In genomic region chr7:23811540-23811939, GRCh38 we compare ENCODE assay signal across 11 cellular contexts.
A peak's percentile ranks its signal among the peaks of the same experiment; 100 is the strongest.
DNase-seq lines count a peak whose midpoint lies in the region; ATAC-seq and TF ChIP-seq lines count a peak whose summit lies in the region.
"Had no signal": no experiment of that assay in that cellular context is flagged by ENCODE, and none has a peak within 500 bp of the region (broad histone marks: within the 10 kb centered on the region; RNA-seq: fewer than 3 reads in every experiment).

No MANE protein-coding gene starts in this region.

- no peak for TF ChIP-seq EP300 in esophagus muscularis mucosa (IDR thresholded peaks at IDR 0.05)

- WGBS in heart right ventricle, 2 donors, result 92 to 93% methylated on average over 1 of the region's 1 CpG
- WGBS in esophagus muscularis mucosa, result 100% methylated on average over 1 of the region's 1 CpG

- H3K4me3 ChIP-seq in left ventricle myocardium inferior, result no peak overlapping the region
- no peak overlapping the region for H3K4me3 ChIP-seq in heart right ventricle
- no peak overlapping the region for H3K4me3 ChIP-seq in OCI-LY1 (ENCODE audit: low read depth, low read length, poor library complexity, severe bottlenecking)
- no peak overlapping the region for H3K4me3 ChIP-seq in esophagus muscularis mucosa
- H3K4me3 ChIP-seq in dorsolateral prefrontal cortex, result no peak overlapping the region
- H3K4me3 ChIP-seq: BLaER1 treated with 17β-estradiol and CSF1 and Interleukin-3, amounts not matched to agents 10 nM and 100 nM had no signal

- H3K27ac ChIP-seq in left ventricle myocardium inferior (replicated peaks), result no peak overlapping the region
- H3K27ac ChIP-seq in heart right ventricle, result no peak overlapping the region
- H3K27ac ChIP-seq in OCI-LY1 (ENCODE audit: low read depth, low read length, poor library complexity, severe bottlenecking), result no peak overlapping the region
- H3K27ac ChIP-seq in esophagus muscularis mucosa (replicated peaks in 1 of 4), result no peak overlapping the region
- no peak overlapping the region for H3K27ac ChIP-seq in dorsolateral prefrontal cortex
- H3K27ac ChIP-seq: BLaER1 treated with 17β-estradiol and CSF1 and Interleukin-3, amounts not matched to agents 10 nM and 100 nM had no signal

- H3K9me2 ChIP-seq in OCI-LY1 (ENCODE audit: low read depth, low read length), result no peaks in the 10 kb centered on the region

- no peak overlapping the region for H2AFZ ChIP-seq in OCI-LY1 (ENCODE audit: low read length)

- H3K9ac ChIP-seq in OCI-LY1 (ENCODE audit: low read length), result no peak overlapping the region
- H3K9ac ChIP-seq: BLaER1 treated with 17β-estradiol and CSF1 and Interleukin-3, amounts not matched to agents 10 nM and 100 nM had no signal

- H3K27me3 ChIP-seq in left ventricle myocardium inferior (ENCODE audit: low read depth) (no peaks in the 10 kb centered on the region), heart right ventricle (no peaks in the 10 kb centered on the region), OCI-LY1 (ENCODE audit: insufficient read depth, low read length) (no peaks in the 10 kb centered on the region), esophagus muscularis mucosa (no peaks in the 10 kb centered on the region), dorsolateral prefrontal cortex (no peaks in the 10 kb centered on the region)
- H3K27me3 ChIP-seq: BLaER1 treated with 17β-estradiol and CSF1 and Interleukin-3, amounts not matched to agents 10 nM and 100 nM had no signal

- no peak overlapping the region for H3K4me2 ChIP-seq in OCI-LY1 (ENCODE audit: low read length)
- H3K4me2 ChIP-seq: BLaER1 treated with 17β-estradiol and CSF1 and Interleukin-3, amounts not matched to agents 10 nM and 100 nM had no signal

- H3F3A ChIP-seq in OCI-LY1 (ENCODE audit: insufficient read depth, low read length), result no peaks in the 10 kb centered on the region

- TF ChIP-seq CTCF in left ventricle myocardium inferior (IDR thresholded peaks at IDR 0.05; ENCODE audit: borderline replicate concordance), result peak; percentile 22
- peak in 4 of 9 donors; percentile 6 to 50 (median 19) for TF ChIP-seq CTCF in heart right ventricle (IDR thresholded peaks at IDR 0.05)
- TF ChIP-seq CTCF in OCI-LY1 (IDR thresholded peaks at IDR 0.05; ENCODE audit: low read length), result peak; percentile 66
- TF ChIP-seq CTCF in esophagus muscularis mucosa (IDR thresholded peaks at IDR 0.05), result peak in 2 of 3 experiments; percentile 13 to 16
- peak in 25 of 56 donors; percentile 8 to 49 (median 22) for TF ChIP-seq CTCF in dorsolateral prefrontal cortex (IDR thresholded peaks at IDR 0.05 in 54 of 56, conservative IDR thresholded peaks at IDR 0.05 in 2 of 56; ENCODE audit: low read depth in 1 of 56, partially characterized antibody in 56 of 56)

- H3K4me1 ChIP-seq in left ventricle myocardium inferior, result no peaks in the 10 kb centered on the region
- H3K4me1 ChIP-seq in heart right ventricle, result no peaks in the 10 kb centered on the region
- H3K4me1 ChIP-seq in OCI-LY1 (ENCODE audit: insufficient read depth, low read length, severe bottlenecking), result no peaks in the 10 kb centered on the region
- no peaks in the 10 kb centered on the region for H3K4me1 ChIP-seq in esophagus muscularis mucosa

- H4K20me1 ChIP-seq in OCI-LY1 (ENCODE audit: insufficient read depth, low read length), result no peaks in the 10 kb centered on the region
- H4K20me1 ChIP-seq: BLaER1 treated with 17β-estradiol and CSF1 and Interleukin-3, amounts not matched to agents 10 nM and 100 nM had no signal

- no peak for TF ChIP-seq POLR2A in esophagus muscularis mucosa (IDR thresholded peaks at IDR 0.05; ENCODE audit: low read depth)

- DNase-seq in left ventricle myocardium inferior (no peak), heart right ventricle (no peak), esophagus muscularis mucosa (ENCODE audit: extremely low spot score) (no peak), dorsolateral prefrontal cortex (no peak), OCI-M2 (lab: John Stamatoyannopoulos, UW; ENCODE audit: unreplicated experiment) (no peak)
- DNase-seq: activated gamma-delta T cell, T-helper 9 cell had no signal

- H3K36me3 ChIP-seq in left ventricle myocardium inferior (no peaks in the 10 kb centered on the region), heart right ventricle (no peaks in the 10 kb centered on the region), OCI-LY1 (ENCODE audit: insufficient read depth, low read length) (no peaks in the 10 kb centered on the region), esophagus muscularis mucosa (no peaks in the 10 kb centered on the region)
- H3K36me3 ChIP-seq: BLaER1 treated with 17β-estradiol and CSF1 and Interleukin-3, amounts not matched to agents 10 nM and 100 nM had no signal

- H3K79me2 ChIP-seq in OCI-LY1 (ENCODE audit: insufficient read depth, low read length), result no peaks in the 10 kb centered on the region

- ATAC-seq in heart right ventricle (no peak), GM18517 (IDR thresholded peaks at IDR 0.05; ENCODE audit: unreplicated experiment) (no peak), HG03139 (IDR thresholded peaks at IDR 0.05; ENCODE audit: unreplicated experiment) (no peak)

- H3K9me3 ChIP-seq in left ventricle myocardium inferior (replicated peaks), result peaks cover 32% of the 10 kb centered on the region
- H3K9me3 ChIP-seq in heart right ventricle, result peaks cover 0 to 28% (median 11%) of the 10 kb centered on the region in 11 donors
- 0 out of 2 replicates have a peak, but pooled peaks cover 5% of the 10 kb centered on the region for H3K9me3 ChIP-seq in OCI-LY1 (ENCODE audit: low read length)
- peaks cover 0 to 10% (median 4%) of the 10 kb centered on the region in 4 donors for H3K9me3 ChIP-seq in esophagus muscularis mucosa

- intact Hi-C loops in left ventricle myocardium inferior (cut with micrococcal nuclease), result no loop called here
- intact Hi-C loops in heart right ventricle (cut with DNase I), result no loop called here
- intact Hi-C loops in esophagus muscularis mucosa (cut with DNase I), result no loop called here
- intact Hi-C loops in dorsolateral prefrontal cortex (cut with DNase I), result no loop called here
